In genomic region chr3:58585994-58586393, GRCh38 we compare ENCODE assay signal across 8 cellular contexts. TPM values are rescaled to one million over a fixed set of nuclear protein-coding genes. Genes with fewer than 3 reads are reported as not detected.
A peak's percentile ranks its signal among the peaks of the same experiment; 100 is the strongest.
DNase-seq lines count a peak whose midpoint lies in the region; ATAC-seq and TF ChIP-seq lines count a peak whose summit lies in the region.

No MANE protein-coding gene starts in this region.

- no peaks in the 10 kb centered on the region for H3K9me2 ChIP-seq in Loucy (replicated peaks; ENCODE audit: low read depth, low read length)

- no peak for TF ChIP-seq POLR2A in sigmoid colon (IDR thresholded peaks at IDR 0.05)

- peak overlapping the region in 3 of 4 donors; percentile 76 to 82 (median 77) for H3K27ac ChIP-seq in sigmoid colon

- intact Hi-C loops in sigmoid colon (cut with DNase I): no loop called here

- 34 to 36% methylated on average over 8 of the region's 8 CpGs for WGBS in sigmoid colon, 2 donors

- TF ChIP-seq CTCF in Loucy (conservative IDR thresholded peaks at IDR 0.05; ENCODE audit: low read length): no peak
- TF ChIP-seq CTCF in sigmoid colon (IDR thresholded peaks at IDR 0.05): no peak

- H3K4me1 ChIP-seq in Loucy (ENCODE audit: insufficient read depth, low read length, poor library complexity, severe bottlenecking) (peaks cover 6% of the 10 kb centered on the region), endocrine pancreas (ENCODE audit: control insufficient read depth, insufficient read depth, low read length) (no peaks in the 10 kb centered on the region), sigmoid colon (peaks cover 0 to 23% (median 21%) of the 10 kb centered on the region in 4 donors)

- peak; percentile 6 for DNase-seq in DMS53 (lab: John Stamatoyannopoulos, UW)
- no peak for DNase-seq in DMS53 treated with DMSO at 0.1 percent for 48 hours (lab: John Stamatoyannopoulos, UW; ENCODE audit: unreplicated experiment)
- no peak for DNase-seq in sigmoid colon
- DNase-seq in HPDE6-E6E7 (ENCODE audit: extremely low spot score): no peak

- ATAC-seq in GM19463 (IDR thresholded peaks at IDR 0.05; ENCODE audit: unreplicated experiment) (no peak), HG03039 (IDR thresholded peaks at IDR 0.05; ENCODE audit: unreplicated experiment) (no peak)

- no peak for TF ChIP-seq EP300 in sigmoid colon (IDR thresholded peaks at IDR 0.05)

- H3K9ac ChIP-seq in Loucy (ENCODE audit: low read depth, low read length, poor library complexity, severe bottlenecking) (no peak overlapping the region), endocrine pancreas (ENCODE audit: control insufficient read depth, insufficient read depth, low read length) (no peak overlapping the region)

- no peak overlapping the region for H2AFZ ChIP-seq in Loucy (ENCODE audit: low read length)

- peak overlapping the region; percentile 79 for H3K4me2 ChIP-seq in Loucy (ENCODE audit: low read depth, low read length, poor library complexity, severe bottlenecking)

- no peaks in the 10 kb centered on the region for H4K20me1 ChIP-seq in Loucy (ENCODE audit: insufficient read depth, low read length, poor library complexity, severe bottlenecking)

- no peaks in the 10 kb centered on the region for H3F3A ChIP-seq in Loucy (ENCODE audit: low read depth)

- H3K27me3 ChIP-seq in Loucy (ENCODE audit: insufficient read depth, low read length, poor library complexity, severe bottlenecking): no peaks in the 10 kb centered on the region
- H3K27me3 ChIP-seq in endocrine pancreas (ENCODE audit: control insufficient read depth, insufficient read depth, low read length): no peaks in the 10 kb centered on the region
- peaks cover 5 to 26% (median 12%) of the 10 kb centered on the region in 3 donors for H3K27me3 ChIP-seq in sigmoid colon

- no peaks in the 10 kb centered on the region for H3K36me3 ChIP-seq in Loucy (ENCODE audit: insufficient read depth, low read length)
- no peaks in the 10 kb centered on the region for H3K36me3 ChIP-seq in endocrine pancreas (ENCODE audit: control insufficient read depth, insufficient read depth, low read length)
- H3K36me3 ChIP-seq in sigmoid colon: no peaks in the 10 kb centered on the region

- H3K79me2 ChIP-seq in Loucy (ENCODE audit: insufficient read depth, low read length): no peaks in the 10 kb centered on the region

- no peaks in the 10 kb centered on the region for H3K9me3 ChIP-seq in Loucy (ENCODE audit: insufficient read depth, low read depth, low read length)
- H3K9me3 ChIP-seq in endocrine pancreas (ENCODE audit: control insufficient read depth, low read length): no peaks in the 10 kb centered on the region
- no peaks in the 10 kb centered on the region for H3K9me3 ChIP-seq in sigmoid colon

- peak overlapping the region; percentile 78 for H3K4me3 ChIP-seq in Loucy (ENCODE audit: low read length, poor library complexity, severe bottlenecking)
- peak overlapping the region; percentile 74 for H3K4me3 ChIP-seq in endocrine pancreas (ENCODE audit: control insufficient read depth, insufficient read depth, low read length)
- peak overlapping the region in 3 of 4 donors; percentile 55 to 59 (median 56) for H3K4me3 ChIP-seq in sigmoid colon

RNA-seq across cellular contexts. Expression of gene FAM107A, which starts 8.8 kb away (rescaled TPM):
- total RNA-seq in sigmoid colon: 10 to 100 TPM; 26.3 to 56.7 (median 33.9) TPM
- polyA plus RNA-seq in sigmoid colon: 10 to 100 TPM; 10.9 to 36.6 (median 18.1) TPM

RNA-seq across cellular contexts. Expression of gene ACOX2, which starts 49.0 kb away (rescaled TPM):
- total RNA-seq in sigmoid colon: 10 to 100 TPM; 26.0 to 35.8 (median 30.5) TPM
- 10 to 100 TPM in 2 of 3 donors, 1 to 10 TPM in 1; 6.9 to 18.0 (median 14.2) TPM for polyA plus RNA-seq in sigmoid colon
